In the genomic region with DNA sequence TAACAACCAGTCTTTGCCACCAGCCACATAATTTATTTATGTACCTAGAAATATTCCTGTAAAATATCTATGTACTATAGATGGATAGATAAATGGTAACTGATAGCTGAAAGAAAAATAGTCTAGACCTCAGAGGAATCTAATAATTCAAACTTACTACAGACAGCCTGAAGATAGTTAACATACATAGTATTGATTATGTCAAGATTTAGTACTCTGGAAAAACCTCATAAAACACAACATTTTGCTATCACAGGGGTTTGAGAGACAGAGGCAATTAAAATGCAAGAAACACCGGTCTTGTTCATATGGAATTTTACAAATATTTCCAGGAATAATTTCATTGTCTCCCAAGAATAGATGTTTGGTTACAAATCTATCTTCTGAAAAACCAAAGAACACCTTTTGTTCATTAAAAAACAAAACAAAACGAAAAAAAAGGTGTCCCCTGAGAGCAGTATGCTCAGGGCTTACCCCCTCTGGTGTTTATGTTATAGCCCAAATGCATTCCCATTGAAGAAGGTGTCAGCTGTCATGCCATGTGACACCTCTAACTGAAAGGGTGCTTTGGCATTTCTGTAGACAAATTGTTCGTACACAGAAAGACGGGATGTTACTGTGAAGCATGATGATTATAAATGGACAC, we compare ENCODE assay signal across 16 cellular contexts.
DNase-seq lines count a peak whose midpoint lies in the region; ATAC-seq and TF ChIP-seq lines count a peak whose summit lies in the region.
"Had no signal": no experiment of that assay in that cellular context is flagged by ENCODE, and none has a peak within 500 bp of the region (broad histone marks: within the 10 kb centered on the region; RNA-seq: fewer than 3 reads in every experiment).

No MANE protein-coding gene starts in this region.

- H3K4me1 Mint-ChIP-seq in neural progenitor cell = peaks cover 25% of the 10 kb centered on the region

- H3K9me3 ChIP-seq in neural progenitor cell (ENCODE audit: low read depth) = no peaks in the 10 kb centered on the region
- H3K9me3 ChIP-seq: A549, Caco-2, HAP-1 had no signal

- no peaks in the 10 kb centered on the region for H3K36me3 Mint-ChIP-seq in neural progenitor cell

- H2AFZ ChIP-seq in neural progenitor cell (replicated peaks) = peak overlapping the region; percentile 38

- H3K27me3 Mint-ChIP-seq in neural progenitor cell (ENCODE audit: insufficient read depth, low read depth) = peaks cover 3% of the 10 kb centered on the region

- DNase-seq in NCI-H82 (lab: John Stamatoyannopoulos, UW) (peak; percentile 21), NCI-H82 treated with DMSO at 0.1 percent for 48 hours (lab: John Stamatoyannopoulos, UW; ENCODE audit: unreplicated experiment) (no peak), SK-MEL-5 (ENCODE audit: low read depth, low spot score) (peak; percentile 68), neural progenitor cell (ENCODE audit: low spot score) (peak; percentile 33), ureter (ENCODE audit: low spot score) (no peak), posterior vena cava (ENCODE audit: low spot score) (no peak)
- DNase-seq: AML-193; Caco-2; CD4-positive, alpha-beta T cell; HFFc6 had no signal

- H3K79me2 ChIP-seq in neural progenitor cell (ENCODE audit: low read depth) = no peaks in the 10 kb centered on the region

- no peaks in the 10 kb centered on the region for H3K36me3 ChIP-seq in neural progenitor cell
- H3K36me3 ChIP-seq: HAP-1 had no signal

- no peaks in the 10 kb centered on the region for H4K20me1 ChIP-seq in neural progenitor cell (ENCODE audit: low read depth)

- no peak overlapping the region for H3K9ac ChIP-seq in neural progenitor cell

- TF ChIP-seq CTCF in neural progenitor cell (IDR thresholded peaks at IDR 0.05) = no peak

- no peaks in the 10 kb centered on the region for H3K9me3 Mint-ChIP-seq in neural progenitor cell
- H3K9me3 Mint-ChIP-seq: CD4-positive, alpha-beta T cell; HFFc6 had no signal

- H3K4me1 ChIP-seq in neural progenitor cell = peaks cover 19% of the 10 kb centered on the region
- H3K4me1 ChIP-seq: A549, Caco-2, HAP-1 had no signal

- no peak overlapping the region for H3K27ac ChIP-seq in neural progenitor cell
- H3K27ac ChIP-seq: 22Rv1, A549, C4-2B, HL-60 had no signal

- H3K27me3 ChIP-seq in neural progenitor cell = no peaks in the 10 kb centered on the region

- ATAC-seq in HG02970 (IDR thresholded peaks at IDR 0.05; ENCODE audit: low FRiP score, unreplicated experiment) = no peak
- ATAC-seq: A549 had no signal

- no peak overlapping the region for H3K4me3 ChIP-seq in neural progenitor cell
- H3K4me3 ChIP-seq: A549, HAP-1 had no signal

- intact Hi-C loops in posterior vena cava (cut with DNase I) = no loop called here

- H3K27ac Mint-ChIP-seq in neural progenitor cell = no peak overlapping the region
- H3K27ac Mint-ChIP-seq: CD4-positive, alpha-beta T cell; HFFc6 had no signal

- in situ Hi-C loops in SK-MEL-5 (cut with HindIII; ENCODE audit: low pct_unique_long_range_greater_than_20kb, low sequenced_read_pairs) = no loop called here

- H3F3A ChIP-seq in neural progenitor cell (ENCODE audit: low read depth) = no peaks in the 10 kb centered on the region

- H3K4me3 Mint-ChIP-seq in neural progenitor cell = no peak overlapping the region
- H3K4me3 Mint-ChIP-seq: CD4-positive, alpha-beta T cell; HFFc6 had no signal

- H3K4me2 ChIP-seq in neural progenitor cell = no peak overlapping the region
- H3K4me2 ChIP-seq: A549 had no signal

Comparison
In these comparisons a context has a peak if more than half of its experiments do, and no peak if none do; other contexts are left out.
1. DNase-seq: peak in NCI-H82 (single experiment), SK-MEL-5 (single experiment) and neural progenitor cell (single experiment); none in NCI-H82 treated with DMSO at 0.1 percent for 48 hours (single experiment), ureter (single experiment) and posterior vena cava (single experiment).